ENCODE assay signal across 8 cellular contexts in the genomic region with DNA sequence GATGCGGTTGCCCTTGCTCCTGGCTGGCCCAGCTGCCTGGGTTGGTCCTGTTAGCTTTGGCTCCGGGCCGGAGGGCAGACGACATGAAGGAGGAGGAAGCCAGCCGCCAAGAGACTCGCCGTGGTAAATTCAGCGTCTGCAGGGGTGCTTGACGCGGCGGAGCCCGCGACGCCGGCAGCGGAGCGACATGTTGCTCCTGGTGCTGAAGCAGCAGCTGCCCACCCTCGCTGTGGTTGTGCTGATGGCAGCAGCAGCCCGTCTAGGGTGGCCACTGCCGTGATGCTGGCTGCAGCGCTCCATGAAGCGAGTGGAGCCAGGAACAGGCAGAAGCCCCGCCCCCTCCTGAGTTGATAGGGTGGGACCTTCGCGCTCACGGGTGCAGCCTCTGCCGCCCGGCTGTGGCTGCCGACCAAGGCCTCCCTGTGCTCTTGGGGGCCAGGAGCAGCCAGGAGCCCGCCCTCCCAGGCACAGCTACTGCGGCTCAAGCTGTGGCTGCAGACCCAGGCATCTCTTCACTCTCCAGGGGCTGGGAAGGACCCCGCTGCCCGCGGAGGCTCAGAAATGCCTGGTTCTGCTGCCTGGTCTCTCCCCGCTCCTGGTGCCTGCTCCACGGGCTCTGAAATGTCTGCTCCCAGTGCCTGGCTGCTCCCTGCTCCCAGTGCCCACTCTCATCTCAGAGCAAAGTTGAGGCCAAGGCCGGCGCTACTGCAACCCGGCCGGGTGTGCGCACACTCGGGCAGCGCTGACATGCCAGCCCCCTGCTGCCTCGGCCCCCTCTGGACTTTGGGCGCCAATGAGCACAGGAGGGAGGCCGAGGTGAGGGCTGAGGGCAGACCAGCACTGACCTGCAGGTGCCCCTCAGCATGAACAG. TPM values are rescaled to one million over a fixed set of nuclear protein-coding genes. Genes with fewer than 3 reads are reported as not detected.
DNase-seq lines count a peak whose midpoint lies in the region; ATAC-seq, FAIRE-seq and TF ChIP-seq lines count a peak whose summit lies in the region.

No MANE protein-coding gene starts in this region.

- peak overlapping the region; percentile 13 for H3K9ac ChIP-seq in HUES6 (ENCODE audit: low read length)
- peak overlapping the region; percentile 45 for H3K9ac ChIP-seq in OCI-LY1 (ENCODE audit: low read length)

- DNase-seq in D721Med (ENCODE audit: insufficient read length, low spot score): peak; percentile 82
- peak; percentile 74 for DNase-seq in activated T-cell treated with anti-CD3 and anti-CD28 coated beads for 48 hours (ENCODE audit: low read depth)
- DNase-seq in myocyte (ENCODE audit: low read depth): peak; percentile 73
- DNase-seq in stimulated activated effector memory CD8-positive, alpha-beta T cell treated with anti-CD3 and anti-CD28 coated beads, Interleukin-12 subunit alpha, Interleukin-12 subunit beta, amount 100 ng/mL, for 72 hours (ENCODE audit: low spot score in 2 of 2): peak; percentile 64 to 87

- H3K79me2 ChIP-seq in OCI-LY1 (ENCODE audit: insufficient read depth, low read length): no peaks in the 10 kb centered on the region

- TF ChIP-seq CTCF in D721Med (IDR thresholded peaks at IDR 0.05; ENCODE audit: insufficient read depth, missing control alignments) (no peak), OCI-LY1 (IDR thresholded peaks at IDR 0.05; ENCODE audit: low read length) (no peak)

- H4K20me1 ChIP-seq in OCI-LY1 (ENCODE audit: insufficient read depth, low read length): no peaks in the 10 kb centered on the region

- no peaks in the 10 kb centered on the region for H3K9me2 ChIP-seq in OCI-LY1 (ENCODE audit: low read depth, low read length)

- H3K36me3 Mint-ChIP-seq in stimulated activated effector memory CD8-positive, alpha-beta T cell treated with anti-CD3 and anti-CD28 coated beads, Interleukin-12 subunit alpha, Interleukin-12 subunit beta, amount 100 ng/mL, for 72 hours: peaks cover 16% of the 10 kb centered on the region

- H3K4me1 ChIP-seq in HUES6 (ENCODE audit: control insufficient read depth, insufficient read depth, low read length) (peaks cover 16% of the 10 kb centered on the region), OCI-LY1 (ENCODE audit: insufficient read depth, low read length, severe bottlenecking) (peaks cover 26% of the 10 kb centered on the region)

- peaks cover 36% of the 10 kb centered on the region for H3K4me1 Mint-ChIP-seq in stimulated activated effector memory CD8-positive, alpha-beta T cell treated with anti-CD3 and anti-CD28 coated beads, Interleukin-12 subunit alpha, Interleukin-12 subunit beta, amount 100 ng/mL, for 72 hours

- H3K27me3 ChIP-seq in HUES6 (ENCODE audit: control insufficient read depth, insufficient read depth, low read length) (peaks cover 43% of the 10 kb centered on the region), OCI-LY1 (ENCODE audit: insufficient read depth, low read length) (no peaks in the 10 kb centered on the region)

- H3K4me2 ChIP-seq in OCI-LY1 (ENCODE audit: low read length): peak overlapping the region; percentile 56

- H3K9me3 Mint-ChIP-seq in stimulated activated effector memory CD8-positive, alpha-beta T cell treated with anti-CD3 and anti-CD28 coated beads, Interleukin-12 subunit alpha, Interleukin-12 subunit beta, amount 100 ng/mL, for 72 hours: no peaks in the 10 kb centered on the region

- H2AFZ ChIP-seq in OCI-LY1 (ENCODE audit: low read length): 0 out of 2 replicates have a peak overlapping the region, but pooled peaks have one; percentile 6

- H3K27ac Mint-ChIP-seq in stimulated activated effector memory CD8-positive, alpha-beta T cell treated with anti-CD3 and anti-CD28 coated beads, Interleukin-12 subunit alpha, Interleukin-12 subunit beta, amount 100 ng/mL, for 72 hours: peak overlapping the region; percentile 84

- H3K9me3 ChIP-seq in HUES6 (ENCODE audit: control insufficient read depth, insufficient read depth, low read depth, low read length): no peaks in the 10 kb centered on the region
- H3K9me3 ChIP-seq in OCI-LY1 (ENCODE audit: low read length): no peaks in the 10 kb centered on the region

- H3K4me3 ChIP-seq in HUES6 (ENCODE audit: low read depth, low read length) (peak overlapping the region; percentile 92), OCI-LY1 (ENCODE audit: low read depth, low read length, poor library complexity, severe bottlenecking) (peak overlapping the region; percentile 57)

- H3K36me3 ChIP-seq in HUES6 (ENCODE audit: control insufficient read depth, insufficient read depth, low read length): no peaks in the 10 kb centered on the region
- no peaks in the 10 kb centered on the region; the same call in 1 of the 2 replicates for H3K36me3 ChIP-seq in OCI-LY1 (ENCODE audit: insufficient read depth, low read length)

- ATAC-seq in GM21515 (IDR thresholded peaks at IDR 0.05; ENCODE audit: unreplicated experiment) (peak; percentile 75), esophagus mucosa (peak; percentile 61)
- ATAC-seq in stimulated activated effector memory CD8-positive, alpha-beta T cell treated with anti-CD3 and anti-CD28 coated beads, Interleukin-12 subunit alpha, Interleukin-12 subunit beta, amount 100 ng/mL, for 72 hours: peak; percentile 76

- H3F3A ChIP-seq in OCI-LY1 (ENCODE audit: insufficient read depth, low read length): no peaks in the 10 kb centered on the region

- no peak for FAIRE-seq in D721Med (lab: Jason Lieb, UNC)

- H3K4me3 Mint-ChIP-seq in stimulated activated effector memory CD8-positive, alpha-beta T cell treated with anti-CD3 and anti-CD28 coated beads, Interleukin-12 subunit alpha, Interleukin-12 subunit beta, amount 100 ng/mL, for 72 hours: peak overlapping the region; percentile 87

- H3K27ac ChIP-seq in HUES6 (ENCODE audit: low read depth, low read length) (no peak overlapping the region), OCI-LY1 (ENCODE audit: low read depth, low read length, poor library complexity, severe bottlenecking) (no peak overlapping the region)

RNA-seq across cellular contexts. Expression of a gene that starts 4.4 kb away (rescaled TPM):
- total RNA-seq in esophagus mucosa (16.6 TPM), myocyte (54.0 and 61.7 TPM in 2 replicates)
- 34.1 TPM for polyA plus RNA-seq in myocyte (2012)

RNA-seq across cellular contexts. Expression of a gene that starts 25.2 kb away (rescaled TPM):
- 16.8 TPM for total RNA-seq in esophagus mucosa
- 38.9 and 43.4 TPM in 2 replicates for total RNA-seq in myocyte
- 16.3 TPM for polyA plus RNA-seq in myocyte (2012)

RNA-seq across cellular contexts. Expression of a gene that starts 37.5 kb away (rescaled TPM):
- total RNA-seq in esophagus mucosa (17.1 TPM), myocyte (26.5 and 30.9 TPM in 2 replicates)
- 39.9 TPM for polyA plus RNA-seq in myocyte (2012)

RNA-seq across cellular contexts. Expression of a gene that starts 42.8 kb away (rescaled TPM):
- total RNA-seq in esophagus mucosa (4.5 TPM), myocyte (3.6 and 4.8 TPM in 2 replicates)
- 2.7 TPM for polyA plus RNA-seq in myocyte (2012)
